ENCODE assay signal across 1 cellular context in the genomic region with DNA sequence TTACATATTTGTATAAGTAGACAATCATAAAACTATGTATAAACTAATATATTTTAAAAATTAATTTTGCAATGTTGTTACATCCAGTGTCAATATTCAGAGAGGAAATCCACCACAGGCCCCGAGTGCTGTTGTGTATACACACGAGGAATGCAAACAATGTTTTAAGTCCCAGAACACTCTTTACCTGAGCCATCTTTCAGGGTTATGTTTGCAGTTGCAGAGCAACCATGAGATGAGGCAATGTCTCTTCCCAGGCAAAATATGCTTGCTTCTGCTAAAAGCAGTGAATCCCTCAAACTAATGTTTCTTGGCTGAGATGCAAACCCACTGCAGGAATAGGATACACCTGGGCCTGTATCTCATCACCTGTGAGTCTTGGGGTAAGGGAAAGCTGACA.
TF ChIP-seq lines count a peak whose summit lies in the region.

No MANE protein-coding gene starts in this region.

TF ChIP-seq in HepG2, 621 proteins besides CTCF, POLR2A, EP300 and RAD21 (continued from another document and continues in another):
- TF ChIP-seq ZBTB4 (CRISPR knock-in tag; IDR thresholded peaks at IDR 0.05; ENCODE audit: borderline replicate concordance) (no peak), ZNF598 (CRISPR knock-in tag; IDR thresholded peaks at IDR 0.05; ENCODE audit: borderline replicate concordance) (no peak), ZNF780A (CRISPR knock-in tag; IDR thresholded peaks at IDR 0.05) (no peak), NONO (IDR thresholded peaks at IDR 0.05) (no peak), NONO (CRISPR knock-in tag; conservative IDR thresholded peaks at IDR 0.05) (no peak; the same call in 1 of the 2 replicates), ZSCAN22 (CRISPR knock-in tag; IDR thresholded peaks at IDR 0.05) (no peak), ATM (IDR thresholded peaks at IDR 0.05; ENCODE audit: borderline replicate concordance) (no peak), ZNF607 (CRISPR knock-in tag; IDR thresholded peaks at IDR 0.05; ENCODE audit: borderline replicate concordance) (no peak), SMAD1 (CRISPR knock-in tag; IDR thresholded peaks at IDR 0.05; ENCODE audit: borderline replicate concordance, low read depth) (no peak), ZBTB3 (CRISPR knock-in tag; IDR thresholded peaks at IDR 0.05; ENCODE audit: borderline replicate concordance, low read depth) (no peak), ZFP36 (IDR thresholded peaks at IDR 0.05; ENCODE audit: borderline replicate concordance, low read depth, low read length, partially characterized antibody) (no peak), ZNF703 (CRISPR knock-in tag; IDR thresholded peaks at IDR 0.05; ENCODE audit: borderline replicate concordance) (no peak), RXRA (CRISPR knock-in tag; IDR thresholded peaks at IDR 0.05) (no peak; the same call in 1 of the 2 replicates), HDAC1 (CRISPR knock-in tag; IDR thresholded peaks at IDR 0.05) (peak; percentile 73), ZFP36L2 (CRISPR knock-in tag; IDR thresholded peaks at IDR 0.05) (no peak), ZBTB39 (CRISPR knock-in tag; IDR thresholded peaks at IDR 0.05) (no peak), LRRFIP1 (CRISPR knock-in tag; conservative IDR thresholded peaks at IDR 0.05) (no peak), ZNF451 (CRISPR knock-in tag; IDR thresholded peaks at IDR 0.05) (no peak), PRDM15 (CRISPR knock-in tag; IDR thresholded peaks at IDR 0.05) (no peak), TARDBP (CRISPR knock-in tag; IDR thresholded peaks at IDR 0.05) (no peak), TEF (CRISPR knock-in tag; IDR thresholded peaks at IDR 0.05) (no peak), HOXD1 (CRISPR knock-in tag; IDR thresholded peaks at IDR 0.05) (no peak), REL (CRISPR knock-in tag; conservative IDR thresholded peaks at IDR 0.05) (no peak), ZNF839 (CRISPR knock-in tag; IDR thresholded peaks at IDR 0.05; ENCODE audit: borderline replicate concordance) (no peak)
- TF ChIP-seq, protein P1, sequence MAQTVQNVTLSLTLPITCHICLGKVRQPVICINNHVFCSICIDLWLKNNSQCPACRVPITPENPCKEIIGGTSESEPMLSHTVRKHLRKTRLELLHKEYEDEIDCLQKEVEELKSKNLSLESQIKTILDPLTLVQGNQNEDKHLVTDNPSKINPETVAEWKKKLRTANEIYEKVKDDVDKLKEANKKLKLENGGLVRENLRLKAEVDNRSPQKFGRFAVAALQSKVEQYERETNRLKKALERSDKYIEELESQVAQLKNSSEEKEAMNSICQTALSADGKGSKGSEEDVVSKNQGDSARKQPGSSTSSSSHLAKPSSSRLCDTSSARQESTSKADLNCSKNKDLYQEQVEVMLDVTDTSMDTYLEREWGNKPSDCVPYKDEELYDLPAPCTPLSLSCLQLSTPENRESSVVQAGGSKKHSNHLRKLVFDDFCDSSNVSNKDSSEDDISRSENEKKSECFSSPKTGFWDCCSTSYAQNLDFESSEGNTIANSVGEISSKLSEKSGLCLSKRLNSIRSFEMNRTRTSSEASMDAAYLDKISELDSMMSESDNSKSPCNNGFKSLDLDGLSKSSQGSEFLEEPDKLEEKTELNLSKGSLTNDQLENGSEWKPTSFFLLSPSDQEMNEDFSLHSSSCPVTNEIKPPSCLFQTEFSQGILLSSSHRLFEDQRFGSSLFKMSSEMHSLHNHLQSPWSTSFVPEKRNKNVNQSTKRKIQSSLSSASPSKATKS (CRISPR knock-in tag; IDR thresholded peaks at IDR 0.05), result no peak
- TF ChIP-seq, protein P2, sequence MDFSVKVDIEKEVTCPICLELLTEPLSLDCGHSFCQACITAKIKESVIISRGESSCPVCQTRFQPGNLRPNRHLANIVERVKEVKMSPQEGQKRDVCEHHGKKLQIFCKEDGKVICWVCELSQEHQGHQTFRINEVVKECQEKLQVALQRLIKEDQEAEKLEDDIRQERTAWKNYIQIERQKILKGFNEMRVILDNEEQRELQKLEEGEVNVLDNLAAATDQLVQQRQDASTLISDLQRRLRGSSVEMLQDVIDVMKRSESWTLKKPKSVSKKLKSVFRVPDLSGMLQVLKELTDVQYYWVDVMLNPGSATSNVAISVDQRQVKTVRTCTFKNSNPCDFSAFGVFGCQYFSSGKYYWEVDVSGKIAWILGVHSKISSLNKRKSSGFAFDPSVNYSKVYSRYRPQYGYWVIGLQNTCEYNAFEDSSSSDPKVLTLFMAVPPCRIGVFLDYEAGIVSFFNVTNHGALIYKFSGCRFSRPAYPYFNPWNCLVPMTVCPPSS (IDR thresholded peaks at IDR 0.05), result no peak
- TF ChIP-seq, protein P3, sequence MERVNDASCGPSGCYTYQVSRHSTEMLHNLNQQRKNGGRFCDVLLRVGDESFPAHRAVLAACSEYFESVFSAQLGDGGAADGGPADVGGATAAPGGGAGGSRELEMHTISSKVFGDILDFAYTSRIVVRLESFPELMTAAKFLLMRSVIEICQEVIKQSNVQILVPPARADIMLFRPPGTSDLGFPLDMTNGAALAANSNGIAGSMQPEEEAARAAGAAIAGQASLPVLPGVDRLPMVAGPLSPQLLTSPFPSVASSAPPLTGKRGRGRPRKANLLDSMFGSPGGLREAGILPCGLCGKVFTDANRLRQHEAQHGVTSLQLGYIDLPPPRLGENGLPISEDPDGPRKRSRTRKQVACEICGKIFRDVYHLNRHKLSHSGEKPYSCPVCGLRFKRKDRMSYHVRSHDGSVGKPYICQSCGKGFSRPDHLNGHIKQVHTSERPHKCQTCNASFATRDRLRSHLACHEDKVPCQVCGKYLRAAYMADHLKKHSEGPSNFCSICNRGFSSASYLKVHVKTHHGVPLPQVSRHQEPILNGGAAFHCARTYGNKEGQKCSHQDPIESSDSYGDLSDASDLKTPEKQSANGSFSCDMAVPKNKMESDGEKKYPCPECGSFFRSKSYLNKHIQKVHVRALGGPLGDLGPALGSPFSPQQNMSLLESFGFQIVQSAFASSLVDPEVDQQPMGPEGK (CRISPR knock-in tag; IDR thresholded peaks at IDR 0.05), result peak; percentile 67
- TF ChIP-seq, protein P4, sequence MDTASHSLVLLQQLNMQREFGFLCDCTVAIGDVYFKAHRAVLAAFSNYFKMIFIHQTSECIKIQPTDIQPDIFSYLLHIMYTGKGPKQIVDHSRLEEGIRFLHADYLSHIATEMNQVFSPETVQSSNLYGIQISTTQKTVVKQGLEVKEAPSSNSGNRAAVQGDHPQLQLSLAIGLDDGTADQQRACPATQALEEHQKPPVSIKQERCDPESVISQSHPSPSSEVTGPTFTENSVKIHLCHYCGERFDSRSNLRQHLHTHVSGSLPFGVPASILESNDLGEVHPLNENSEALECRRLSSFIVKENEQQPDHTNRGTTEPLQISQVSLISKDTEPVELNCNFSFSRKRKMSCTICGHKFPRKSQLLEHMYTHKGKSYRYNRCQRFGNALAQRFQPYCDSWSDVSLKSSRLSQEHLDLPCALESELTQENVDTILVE (CRISPR knock-in tag; IDR thresholded peaks at IDR 0.05), result no peak; the same call in 1 of the 2 replicates
